8 cellular contexts compared by ENCODE assay signal in the genomic region with DNA sequence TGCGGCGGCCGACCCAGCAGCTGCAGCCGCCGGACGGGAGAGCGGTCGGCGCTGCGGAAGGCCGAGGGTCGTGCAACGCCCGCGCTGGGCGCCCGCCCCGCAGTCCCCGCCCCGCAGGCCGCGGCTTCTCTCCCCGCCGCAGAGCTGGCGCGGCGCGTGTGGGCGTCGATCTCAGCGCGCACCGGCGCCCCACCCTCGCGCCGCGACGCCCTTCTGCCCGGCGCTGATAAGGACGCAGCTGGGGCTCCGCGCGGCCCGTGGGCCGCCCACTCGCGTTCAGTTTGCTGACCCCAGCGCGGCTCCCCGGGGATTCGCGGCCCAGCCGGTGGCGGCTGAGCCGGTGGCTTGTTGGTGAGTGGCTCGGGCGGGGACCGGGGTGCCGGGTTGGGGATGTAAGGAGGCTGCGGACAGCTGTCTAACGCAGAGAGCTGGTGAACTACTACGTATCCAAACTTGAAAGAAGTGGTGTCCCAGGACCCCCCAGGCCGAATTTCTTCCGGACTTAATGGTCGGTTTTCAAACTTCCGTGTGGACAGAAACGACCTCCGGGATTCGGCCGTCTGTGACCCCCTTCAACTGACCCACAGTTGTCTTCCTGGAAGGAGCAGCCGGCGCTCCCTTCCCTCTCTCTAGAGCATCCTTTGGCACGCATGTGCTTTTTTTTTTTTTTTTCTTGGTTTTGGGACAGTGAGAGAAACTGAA.
DNase-seq lines count a peak whose midpoint lies in the region; ATAC-seq and TF ChIP-seq lines count a peak whose summit lies in the region.

No MANE protein-coding gene starts in this region.

- no peaks in the 10 kb centered on the region; the same call in 1 of the 2 replicates for H3K36me3 ChIP-seq in iPS DF 6.9 (ENCODE audit: control insufficient read depth, insufficient read depth, low read length)

- DNase-seq in AG08396 (ENCODE audit: low spot score) (peak; percentile 55), GM13977 (ENCODE audit: low spot score) (peak; percentile 61), NCI-H2227 (lab: John Stamatoyannopoulos, UW; ENCODE audit: unreplicated experiment) (peak; percentile 21), astrocyte of the hippocampus (ENCODE audit: low read depth, low spot score) (peak; percentile 69), iPS DF 6.9 (ENCODE audit: low read depth, low spot score) (no peak), retinal pigment epithelial cell (ENCODE audit: low read depth) (no peak)

- H3K9me3 ChIP-seq in iPS DF 6.9 (ENCODE audit: control insufficient read depth, insufficient read depth, low read length) = no peaks in the 10 kb centered on the region

- peaks cover 12% of the 10 kb centered on the region; the same call in 1 of the 2 replicates for H3K4me1 ChIP-seq in iPS DF 6.9 (ENCODE audit: control insufficient read depth, insufficient read depth, low read length)

- ATAC-seq in HG03439 (IDR thresholded peaks at IDR 0.05; ENCODE audit: unreplicated experiment) (no peak), HG03280 (IDR thresholded peaks at IDR 0.05; ENCODE audit: unreplicated experiment) (no peak)

- no peak overlapping the region for H3K27ac ChIP-seq in iPS DF 6.9 (ENCODE audit: low read length)

- in situ Hi-C loops in GM13977 (cut with MboI; ENCODE audit: low pct_unique_long_range_greater_than_20kb, low sequenced_read_pairs, unreplicated experiment) = no loop called here

- WGBS in iPS DF 6.9 (ENCODE audit: insufficient coverage, insufficient read length) = no CpG with 5 or more reads among the region's 75 CpGs

- TF ChIP-seq CTCF in GM13977 (IDR thresholded peaks at IDR 0.05; ENCODE audit: extremely low read depth, insufficient read depth, missing control alignments) = no peak
- no peak for TF ChIP-seq CTCF in retinal pigment epithelial cell (conservative IDR thresholded peaks at IDR 0.05; ENCODE audit: low read depth, low read length)

- H3K27me3 ChIP-seq in iPS DF 6.9 (ENCODE audit: control insufficient read depth, insufficient read depth, low read length) = no peaks in the 10 kb centered on the region

- H3K4me3 ChIP-seq in iPS DF 6.9 (ENCODE audit: low read length) (peak overlapping the region; percentile 73), retinal pigment epithelial cell (ENCODE audit: low read length) (peak overlapping the region; percentile 59)

Comparison
In these comparisons a context has a peak if more than half of its experiments do, and no peak if none do; other contexts are left out.
1. DNase-seq: peak in AG08396 (single experiment), GM13977 (single experiment), NCI-H2227 (single experiment) and astrocyte of the hippocampus (single experiment); none in iPS DF 6.9 (single experiment) and retinal pigment epithelial cell (single experiment).